ENCODE assay signal across 19 cellular contexts in the genomic region with DNA sequence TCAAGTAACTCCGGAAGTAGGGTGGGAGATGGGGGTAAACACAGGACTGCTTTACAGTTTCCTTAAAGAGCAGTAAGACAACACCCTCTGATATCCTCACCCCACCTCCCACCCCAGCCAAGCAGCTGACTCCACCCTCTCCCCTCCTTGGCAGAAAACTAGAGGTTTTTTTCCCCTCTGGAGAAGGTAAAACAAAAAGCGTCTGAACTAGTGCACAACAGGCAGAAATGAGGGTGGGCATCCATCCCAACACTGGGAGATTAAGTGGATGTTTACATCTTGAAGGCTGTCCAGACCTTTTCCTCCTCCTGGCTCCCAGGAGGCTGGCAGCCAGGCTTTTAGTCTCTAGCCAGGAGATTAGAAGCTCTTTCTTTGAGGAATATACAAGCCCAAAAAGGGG. TPM values are rescaled to one million over a fixed set of nuclear protein-coding genes. Genes with fewer than 3 reads are reported as not detected.
DNase-seq lines count a peak whose midpoint lies in the region; ATAC-seq and TF ChIP-seq lines count a peak whose summit lies in the region.
"Had no signal": no experiment of that assay in that cellular context is flagged by ENCODE, and none has a peak within 500 bp of the region (broad histone marks: within the 10 kb centered on the region; RNA-seq: fewer than 3 reads in every experiment).

No MANE protein-coding gene starts in this region.

- H3K27me3 Mint-ChIP-seq in nephron (ENCODE audit: low read depth) = no peaks in the 10 kb centered on the region
- H3K27me3 Mint-ChIP-seq: stimulated activated naive CD8-positive, alpha-beta T cell treated with anti-CD3 and anti-CD28 coated beads, Interleukin-15, Interleukin-2, amounts not matched to agents 100 ng/mL and 50 ng/mL, for 24 hours had no signal

- no peak for DNase-seq in heart left ventricle
- no peak for DNase-seq in cardiac septum (ENCODE audit: low spot score)
- DNase-seq in fibroblast of lung (ENCODE audit: low read depth in 2 of 2) = peak; percentile 33 to 35
- DNase-seq in uterus = peak in 1 of 2 donors; percentile 29
- no peak for DNase-seq in stimulated activated CD4-positive, alpha-beta T cell treated with anti-CD3 and anti-CD28 coated beads, Interleukin-1b, Interleukin-23, amount 100 ng/mL, for 48 hours
- no peak for DNase-seq in NCI-H187 treated with DMSO at 0.1 percent for 48 hours (lab: John Stamatoyannopoulos, UW)
- DNase-seq: activated CD4-positive, alpha-beta T cell treated with anti-CD3 and anti-CD28 coated beads, Interleukin-2, amount 50 U/mL, for 4 hours; activated naive CD4-positive, alpha-beta T cell treated with anti-CD3 and anti-CD28 coated beads for 36 hours; body of pancreas; colonic mucosa; GF-D8; GOT3; NCI-H1417; NCI-H526 treated with DMSO at 0.1 percent for 48 hours; T-helper 1 cell had no signal

- peaks cover 44% of the 10 kb centered on the region for H3K36me3 Mint-ChIP-seq in nephron (ENCODE audit: low read depth)

- no peak overlapping the region for H3K4me2 ChIP-seq in fibroblast of lung (ENCODE audit: extremely low read depth, insufficient read depth, low read length)
- H3K4me2 ChIP-seq: BLaER1 treated with 17β-estradiol and CSF1 and Interleukin-3, amounts not matched to agents 10 nM and 100 nM had no signal

- H3K4me3 Mint-ChIP-seq in nephron = no peak overlapping the region
- H3K4me3 Mint-ChIP-seq: activated naive CD4-positive, alpha-beta T cell treated with anti-CD3 and anti-CD28 coated beads for 36 hours; stimulated activated naive CD8-positive, alpha-beta T cell treated with anti-CD3 and anti-CD28 coated beads, Interleukin-15, Interleukin-2, amounts not matched to agents 100 ng/mL and 50 ng/mL, for 24 hours had no signal

- no peak for TF ChIP-seq POLR2A in heart left ventricle (IDR thresholded peaks at IDR 0.05)
- no peak for TF ChIP-seq POLR2A in uterus (IDR thresholded peaks at IDR 0.05)

- H3K27ac ChIP-seq in heart left ventricle (peak overlapping the region in 3 of 12 donors; percentile 13 to 32 (median 31)), fibroblast of lung (ENCODE audit: insufficient read depth, low read length) (no peak overlapping the region), uterus (peak overlapping the region; percentile 56 to 76)
- H3K27ac ChIP-seq: BLaER1 treated with 17β-estradiol and CSF1 and Interleukin-3, amounts not matched to agents 10 nM and 100 nM; body of pancreas; colonic mucosa had no signal

- H3K27me3 ChIP-seq in heart left ventricle (no peaks in the 10 kb centered on the region), fibroblast of lung (ENCODE audit: control insufficient read depth, insufficient read depth, low read length) (no peaks in the 10 kb centered on the region), uterus (no peaks in the 10 kb centered on the region)
- H3K27me3 ChIP-seq: BLaER1 treated with 17β-estradiol and CSF1 and Interleukin-3, amounts not matched to agents 10 nM and 100 nM; body of pancreas; colonic mucosa had no signal

- H3K4me3 ChIP-seq in heart left ventricle (no peak overlapping the region), fibroblast of lung (replicated peaks in 1 of 4; ENCODE audit: control extremely low read depth in 1 of 4, insufficient read depth in 1 of 4, low read depth in 3 of 4, low read length in 4 of 4) (no peak overlapping the region), uterus (no peak overlapping the region)
- H3K4me3 ChIP-seq: BLaER1 treated with 17β-estradiol and CSF1 and Interleukin-3, amounts not matched to agents 10 nM and 100 nM; body of pancreas; colonic mucosa had no signal

- H3K4me1 ChIP-seq in heart left ventricle = peaks cover 0 to 43% (median 15%) of the 10 kb centered on the region in 12 donors
- no peaks in the 10 kb centered on the region for H3K4me1 ChIP-seq in fibroblast of lung (ENCODE audit: control insufficient read depth, extremely low read depth, insufficient read depth, low read length)
- no peaks in the 10 kb centered on the region for H3K4me1 ChIP-seq in uterus
- H3K4me1 ChIP-seq: colonic mucosa had no signal

- H3K4me1 Mint-ChIP-seq in nephron = peaks cover 26% of the 10 kb centered on the region

- TF ChIP-seq CTCF in heart left ventricle (IDR thresholded peaks at IDR 0.05) (no peak), fibroblast of lung (conservative IDR thresholded peaks at IDR 0.05 in 1 of 2, IDR thresholded peaks at IDR 0.05 in 1 of 2; ENCODE audit: low read depth in 1 of 2, low read length in 2 of 2) (no peak), nephron (IDR thresholded peaks at IDR 0.05; ENCODE audit: unreplicated experiment in 3 of 3) (no peak), uterus (IDR thresholded peaks at IDR 0.05) (no peak)

- intact Hi-C loops in heart left ventricle (cut with DNase I) (loop anchor here in 1 of 10 donors (5.0 kb wide), 1 partner anchor 95 kb away; a partner anchor contains a TSS), cardiac septum (cut with DNase I) (no loop called here), uterus (cut with DNase I; ENCODE audit: low total_unique reads) (no loop called here)

- H3K36me3 ChIP-seq in heart left ventricle = peaks cover 0 to 29% (median 12%) of the 10 kb centered on the region in 9 donors
- no peaks in the 10 kb centered on the region for H3K36me3 ChIP-seq in fibroblast of lung (ENCODE audit: control insufficient read depth, insufficient read depth, low read length)
- no peaks in the 10 kb centered on the region for H3K36me3 ChIP-seq in uterus
- H3K36me3 ChIP-seq: colonic mucosa had no signal

- H4K20me1 ChIP-seq in fibroblast of lung (ENCODE audit: control insufficient read depth, extremely low read depth, insufficient read depth, low read length) = no peaks in the 10 kb centered on the region

- no peaks in the 10 kb centered on the region for H3K79me2 ChIP-seq in fibroblast of lung (ENCODE audit: control insufficient read depth, insufficient read depth, low read length)

- H3K9ac ChIP-seq in fibroblast of lung (ENCODE audit: insufficient read depth, low read length) = no peak overlapping the region
- H3K9ac ChIP-seq: BLaER1 treated with 17β-estradiol and CSF1 and Interleukin-3, amounts not matched to agents 10 nM and 100 nM had no signal

- no peak overlapping the region for H2AFZ ChIP-seq in fibroblast of lung (ENCODE audit: low read length)

- ATAC-seq in heart left ventricle (peak in 3 of 4 donors; percentile 28 to 50 (median 50)), HG02588 (IDR thresholded peaks at IDR 0.05; ENCODE audit: unreplicated experiment) (no peak)
- ATAC-seq: body of pancreas had no signal

- WGBS in heart left ventricle, 4 donors = 31 to 54% (median 39%) methylated on average over 2 of the region's 2 CpGs

- H3K27ac Mint-ChIP-seq in nephron = peak overlapping the region; percentile 26 to 68 (median 38)
- H3K27ac Mint-ChIP-seq: activated naive CD4-positive, alpha-beta T cell treated with anti-CD3 and anti-CD28 coated beads for 36 hours; stimulated activated naive CD8-positive, alpha-beta T cell treated with anti-CD3 and anti-CD28 coated beads, Interleukin-15, Interleukin-2, amounts not matched to agents 100 ng/mL and 50 ng/mL, for 24 hours had no signal

- H3K9me3 Mint-ChIP-seq in nephron = no peaks in the 10 kb centered on the region
- H3K9me3 Mint-ChIP-seq: activated naive CD4-positive, alpha-beta T cell treated with anti-CD3 and anti-CD28 coated beads for 36 hours; stimulated activated naive CD8-positive, alpha-beta T cell treated with anti-CD3 and anti-CD28 coated beads, Interleukin-15, Interleukin-2, amounts not matched to agents 100 ng/mL and 50 ng/mL, for 24 hours had no signal

- H3K9me3 ChIP-seq in heart left ventricle (no peaks in the 10 kb centered on the region), fibroblast of lung (ENCODE audit: control insufficient read depth, insufficient read depth, low read depth, low read length) (no peaks in the 10 kb centered on the region), uterus (no peaks in the 10 kb centered on the region)
- H3K9me3 ChIP-seq: BLaER1 treated with 17β-estradiol and CSF1 and Interleukin-3, amounts not matched to agents 10 nM and 100 nM; body of pancreas; colonic mucosa had no signal

RNA-seq across cellular contexts. Expression of a gene that starts 13.9 kb away (rescaled TPM):
- total RNA-seq in heart left ventricle (10 to 100 TPM; 51.2 to 76.3 (median 62.7) TPM), cardiac septum (72.8 TPM), fibroblast of lung (68.4 and 80.6 TPM in 2 replicates), uterus (10 to 100 TPM; 32.3 to 62.0 (median 41.4) TPM)
- polyA plus RNA-seq in heart left ventricle (100 to 1,000 TPM in 1 of 2 donors, 10 to 100 TPM in 1; 54.4 to 165 TPM), fibroblast of lung (95.2 and 110 TPM in 2 replicates)
- polyA plus RNA-seq in fibroblast of lung (2012) = 65.5 and 83.0 TPM in 2 replicates
- polyA minus RNA-seq in fibroblast of lung (ENCODE audit: low replicate concordance) = 0.78 and 5.9 TPM in 2 replicates

Comparison
In these comparisons a context has a peak if more than half of its experiments do, and no peak if none do; other contexts are left out.
1. DNase-seq: peak in fibroblast of lung (2 of 2); none in heart left ventricle (0 of 5), cardiac septum (single experiment), stimulated activated CD4-positive, alpha-beta T cell treated with anti-CD3 and anti-CD28 coated beads, Interleukin-1b, Interleukin-23, amount 100 ng/mL, for 48 hours (single experiment) and NCI-H187 treated with DMSO at 0.1 percent for 48 hours (single experiment).